ENCODE assay signal across 21 cellular contexts in genomic region chrX:20427173-20427770, GRCh38.
A peak's percentile ranks its signal among the peaks of the same experiment; 100 is the strongest.
DNase-seq lines count a peak whose midpoint lies in the region; ATAC-seq and TF ChIP-seq lines count a peak whose summit lies in the region.
"Had no signal": no experiment of that assay in that cellular context is flagged by ENCODE, and none has a peak within 500 bp of the region (broad histone marks: within the 10 kb centered on the region; RNA-seq: fewer than 3 reads in every experiment).

No MANE protein-coding gene starts in this region.

- no peaks in the 10 kb centered on the region for H3K36me3 ChIP-seq in HAP-1 (replicated peaks)
- H3K36me3 ChIP-seq: cardiac muscle cell had no signal

- no peak overlapping the region for H3K4me3 Mint-ChIP-seq in stimulated activated naive B cell treated with anti-CD40 and anti-IgM and Interleukin-4, amounts not matched to agents 10 μg/mL and 1 μg/mL and 100 μg/mL, for 72 hours
- H3K4me3 Mint-ChIP-seq in mesothelial cell of epicardium: no peak overlapping the region
- H3K4me3 Mint-ChIP-seq: activated naive CD8-positive, alpha-beta T cell treated with anti-CD3 and anti-CD28 coated beads, Interleukin-2, amount 10 ng/mL, durations not matched to agents 7 days and 5 days; CD4-positive, CD25-positive, alpha-beta regulatory T cell; effector memory CD8-positive, alpha-beta T cell; HFFc6; nephron progenitor cell; T-helper 2 cell treated with Interferon-gamma antibody and Interleukin-4, amounts not matched to agents 5 μg/mL and 100 μg/mL, for 36 hours had no signal

- no peaks in the 10 kb centered on the region for H3K36me3 Mint-ChIP-seq in stimulated activated naive B cell treated with anti-CD40 and anti-IgM and Interleukin-4, amounts not matched to agents 10 μg/mL and 1 μg/mL and 100 μg/mL, for 72 hours
- H3K36me3 Mint-ChIP-seq in mesothelial cell of epicardium: no peaks in the 10 kb centered on the region
- H3K36me3 Mint-ChIP-seq: activated naive CD8-positive, alpha-beta T cell treated with anti-CD3 and anti-CD28 coated beads, Interleukin-2, amount 10 ng/mL, durations not matched to agents 7 days and 5 days; CD4-positive, CD25-positive, alpha-beta regulatory T cell had no signal

- in situ Hi-C loops in HAP-1 (cut with MboI; ENCODE audit: low sequenced_read_pairs): no loop called here

- no peak overlapping the region for H3K4me3 ChIP-seq in HAP-1
- H3K4me3 ChIP-seq: cardiac muscle cell had no signal

- no peaks in the 10 kb centered on the region for H3K9me3 ChIP-seq in HAP-1

- DNase-seq in SIG-M5 treated with dmso at 0.1 percent for 504 hours (lab: John Stamatoyannopoulos, UW; ENCODE audit: unreplicated experiment) (peak; percentile 19), SIG-M5 (lab: John Stamatoyannopoulos, UW) (no peak), NOMO-1 treated with dmso at 0.1 percent for 144 hours (lab: John Stamatoyannopoulos, UW; ENCODE audit: unreplicated experiment) (peak; percentile 11), mesothelial cell of epicardium (ENCODE audit: low spot score in 2 of 2, unreplicated experiment in 2 of 2) (no peak), HAP-1 (ENCODE audit: low spot score in 2 of 2) (no peak)
- no peak for DNase-seq in stimulated activated naive B cell treated with anti-CD40 and anti-IgM and Interleukin-4, amounts not matched to agents 10 μg/mL and 1 μg/mL and 100 μg/mL, for 72 hours
- DNase-seq in activated effector memory CD4-positive, alpha-beta T cell treated with anti-CD3 and anti-CD28 coated beads, Interleukin-2, amount 50 U/mL, for 16 hours: no peak
- DNase-seq: activated CD4-positive, alpha-beta T cell treated with anti-CD3 and anti-CD28 coated beads for 4 hours; activated naive CD8-positive, alpha-beta T cell treated with anti-CD3 and anti-CD28 coated beads, Interleukin-2, amount 10 ng/mL, durations not matched to agents 7 days and 5 days; activated T-cell treated with anti-CD3 and anti-CD28 coated beads, Interleukin-2, amount 50 U/mL, for 48 hours; CD4-positive, CD25-positive, alpha-beta regulatory T cell; effector memory CD8-positive, alpha-beta T cell; HFFc6; NCI-H1092; NCI-H2171 treated with DMSO at 0.1 percent for 48 hours; NCI-H82; nephron progenitor cell; retina had no signal

- H3K9me3 Mint-ChIP-seq in stimulated activated naive B cell treated with anti-CD40 and anti-IgM and Interleukin-4, amounts not matched to agents 10 μg/mL and 1 μg/mL and 100 μg/mL, for 72 hours: no peaks in the 10 kb centered on the region
- H3K9me3 Mint-ChIP-seq in mesothelial cell of epicardium: peaks cover 34% of the 10 kb centered on the region
- H3K9me3 Mint-ChIP-seq: activated naive CD8-positive, alpha-beta T cell treated with anti-CD3 and anti-CD28 coated beads, Interleukin-2, amount 10 ng/mL, durations not matched to agents 7 days and 5 days; CD4-positive, CD25-positive, alpha-beta regulatory T cell; effector memory CD8-positive, alpha-beta T cell; T-helper 2 cell treated with Interferon-gamma antibody and Interleukin-4, amounts not matched to agents 5 μg/mL and 100 μg/mL, for 36 hours had no signal

- no peak for TF ChIP-seq CTCF in mesothelial cell of epicardium (IDR thresholded peaks at IDR 0.05; ENCODE audit: unreplicated experiment)

- no peaks in the 10 kb centered on the region for H3K27me3 ChIP-seq in HAP-1 (ENCODE audit: low read depth)
- H3K27me3 ChIP-seq: cardiac muscle cell had no signal

- H3K4me1 ChIP-seq in HAP-1: no peaks in the 10 kb centered on the region

- ATAC-seq in HG02938 (IDR thresholded peaks at IDR 0.05; ENCODE audit: unreplicated experiment): peak; percentile 58
- peak; percentile 85 to 89 for ATAC-seq in stimulated activated naive B cell treated with anti-CD40 and anti-IgM and Interleukin-4, amounts not matched to agents 10 μg/mL and 1 μg/mL and 100 μg/mL, for 72 hours (replicated peaks)
- ATAC-seq: effector memory CD8-positive, alpha-beta T cell had no signal

- H3K4me1 Mint-ChIP-seq in stimulated activated naive B cell treated with anti-CD40 and anti-IgM and Interleukin-4, amounts not matched to agents 10 μg/mL and 1 μg/mL and 100 μg/mL, for 72 hours: peaks cover 0 to 8% of the 10 kb centered on the region in 2 donors
- H3K4me1 Mint-ChIP-seq in mesothelial cell of epicardium: peaks cover 3% of the 10 kb centered on the region
- H3K4me1 Mint-ChIP-seq: nephron progenitor cell had no signal

- H3K27me3 Mint-ChIP-seq in stimulated activated naive B cell treated with anti-CD40 and anti-IgM and Interleukin-4, amounts not matched to agents 10 μg/mL and 1 μg/mL and 100 μg/mL, for 72 hours: no peaks in the 10 kb centered on the region
- H3K27me3 Mint-ChIP-seq in mesothelial cell of epicardium (ENCODE audit: low read depth): no peaks in the 10 kb centered on the region
- H3K27me3 Mint-ChIP-seq: activated naive CD8-positive, alpha-beta T cell treated with anti-CD3 and anti-CD28 coated beads, Interleukin-2, amount 10 ng/mL, durations not matched to agents 7 days and 5 days; CD4-positive, CD25-positive, alpha-beta regulatory T cell; effector memory CD8-positive, alpha-beta T cell had no signal

- no peak overlapping the region for H3K27ac Mint-ChIP-seq in stimulated activated naive B cell treated with anti-CD40 and anti-IgM and Interleukin-4, amounts not matched to agents 10 μg/mL and 1 μg/mL and 100 μg/mL, for 72 hours
- no peak overlapping the region for H3K27ac Mint-ChIP-seq in mesothelial cell of epicardium
- H3K27ac Mint-ChIP-seq: activated naive CD8-positive, alpha-beta T cell treated with anti-CD3 and anti-CD28 coated beads, Interleukin-2, amount 10 ng/mL, durations not matched to agents 7 days and 5 days; CD4-positive, CD25-positive, alpha-beta regulatory T cell; effector memory CD8-positive, alpha-beta T cell; HFFc6; nephron progenitor cell; T-helper 2 cell treated with Interferon-gamma antibody and Interleukin-4, amounts not matched to agents 5 μg/mL and 100 μg/mL, for 36 hours had no signal

Comparison
In these comparisons a context has a peak if more than half of its experiments do, and no peak if none do; other contexts are left out.
1. DNase-seq: peak in SIG-M5 treated with dmso at 0.1 percent for 504 hours (single experiment) and NOMO-1 treated with dmso at 0.1 percent for 144 hours (single experiment); none in SIG-M5 (single experiment), stimulated activated naive B cell treated with anti-CD40 and anti-IgM and Interleukin-4, amounts not matched to agents 10 μg/mL and 1 μg/mL and 100 μg/mL, for 72 hours (single experiment), mesothelial cell of epicardium (0 of 2), activated effector memory CD4-positive, alpha-beta T cell treated with anti-CD3 and anti-CD28 coated beads, Interleukin-2, amount 50 U/mL, for 16 hours (single experiment) and HAP-1 (0 of 2).